ENCODE assay signal across 9 cellular contexts in the genomic region with DNA sequence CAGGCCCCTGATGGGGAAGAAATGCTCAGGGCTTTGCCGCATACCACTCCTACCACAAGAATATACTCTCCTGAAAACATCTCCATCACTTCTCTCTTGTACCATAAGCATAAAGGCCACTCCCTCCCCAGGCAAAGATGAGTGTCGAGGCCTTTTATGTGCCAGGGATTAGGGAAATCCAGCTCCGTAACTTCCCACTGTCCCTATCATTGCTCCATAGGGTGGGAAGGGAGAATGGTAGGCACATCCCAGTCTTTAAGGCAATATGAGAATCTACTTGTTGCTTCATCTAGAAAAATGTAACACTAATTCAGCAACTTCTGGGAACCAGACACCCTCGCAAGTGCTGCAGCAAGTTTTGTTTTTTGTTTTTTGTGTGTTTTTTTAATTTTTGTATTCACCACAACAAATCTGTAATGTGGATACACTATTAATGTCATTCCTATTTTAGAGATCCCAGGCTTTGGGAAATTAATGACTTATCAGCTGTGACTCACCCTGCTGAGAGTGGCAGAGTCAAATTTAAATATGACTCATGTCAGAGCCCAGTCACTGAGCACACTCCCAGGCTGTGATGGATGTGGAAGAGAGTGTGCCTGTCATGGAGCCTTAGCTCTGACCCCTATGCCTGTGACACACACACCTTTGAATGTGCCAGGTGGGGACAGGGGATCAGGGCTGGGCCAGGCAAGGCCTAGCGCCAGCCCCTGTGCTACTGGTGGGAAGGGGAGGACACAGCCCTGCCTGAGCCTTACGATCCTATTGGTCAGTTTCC. TPM values are rescaled to one million over a fixed set of nuclear protein-coding genes. Genes with fewer than 3 reads are reported as not detected.
DNase-seq lines count a peak whose midpoint lies in the region; ATAC-seq, FAIRE-seq and TF ChIP-seq lines count a peak whose summit lies in the region.
"Had no signal": no experiment of that assay in that cellular context is flagged by ENCODE, and none has a peak within 500 bp of the region (broad histone marks: within the 10 kb centered on the region; RNA-seq: fewer than 3 reads in every experiment).

No MANE protein-coding gene starts in this region.

- DNase-seq in Daoy (ENCODE audit: low read depth) (peak; percentile 87), H7 (peak; percentile 47), PC-9 (peak; percentile 55 to 97), fibroblast of gingiva (ENCODE audit: low read depth) (peak; percentile 71), pancreas (peak in 1 of 6 donors; percentile 57), SK-N-DZ (ENCODE audit: low spot score) (no peak), hippocampal formation (lab: John Stamatoyannopoulos, UW) (no peak), spleen (no peak)

- H4K20me1 ChIP-seq in PC-9 (ENCODE audit: insufficient read depth), result peaks cover 6% of the 10 kb centered on the region; the same call in 1 of the 2 replicates

- H3K27ac ChIP-seq in PC-9 (peak overlapping the region; percentile 61), pancreas (no peak overlapping the region), spleen (no peak overlapping the region)
- H3K27ac ChIP-seq: KMS-11 had no signal

- H3F3A ChIP-seq in PC-9 (ENCODE audit: insufficient read depth, low read depth), result peaks cover 21% of the 10 kb centered on the region

- TF ChIP-seq POLR2A in spleen (IDR thresholded peaks at IDR 0.05), result no peak

- H3K4me3 ChIP-seq in H7 (ENCODE audit: insufficient read depth, low read depth, low read length) (no peak overlapping the region), PC-9 (no peak overlapping the region), pancreas (no peak overlapping the region), spleen (no peak overlapping the region)

- intact Hi-C loops in PC-9 (cut with micrococcal nuclease; ENCODE audit: unreplicated experiment), result loop anchor here (1.0 kb wide), 1 partner anchor 24 kb away; the partner anchor contains the start of gene PANX1
- intact Hi-C loops in pancreas (cut with DNase I), result no loop called here
- intact Hi-C loops in spleen (cut with DNase I; ENCODE audit: low total_unique reads), result no loop called here

- 96% methylated on average over 6 of the region's 6 CpGs for WGBS in pancreas, 2 donors
- WGBS in spleen, 5 donors, result 86 to 97% (median 90%) methylated on average over 5 to 6 of the region's 6 CpGs

- H3K9me2 ChIP-seq in PC-9 (ENCODE audit: insufficient read depth), result no peaks in the 10 kb centered on the region

- H3K79me2 ChIP-seq in PC-9 (ENCODE audit: low read depth), result peaks cover 70% of the 10 kb centered on the region

- H2AFZ ChIP-seq in PC-9, result no peak overlapping the region

- CTCF ChIA-PET in PC-9 (lab: Charles Lee), result no interaction called here

- peaks cover 2% of the 10 kb centered on the region; the same call in 1 of the 2 replicates for H3K36me3 ChIP-seq in H7 (replicated peaks; ENCODE audit: control insufficient read depth, insufficient read depth, low read length)
- H3K36me3 ChIP-seq in PC-9 (ENCODE audit: low read depth), result no peaks in the 10 kb centered on the region
- no peaks in the 10 kb centered on the region for H3K36me3 ChIP-seq in pancreas
- peaks cover 0 to 37% (median 2%) of the 10 kb centered on the region in 6 donors for H3K36me3 ChIP-seq in spleen

- H3K27me3 ChIP-seq in H7 (ENCODE audit: control insufficient read depth, insufficient read depth, low read length) (no peaks in the 10 kb centered on the region), PC-9 (ENCODE audit: insufficient read depth, low read depth) (no peaks in the 10 kb centered on the region), pancreas (no peaks in the 10 kb centered on the region), spleen (replicated peaks in 1 of 7) (no peaks in the 10 kb centered on the region)

- peak; percentile 89 to 97 (median 92) for ATAC-seq in pancreas

- H3K9me3 ChIP-seq in PC-9 (ENCODE audit: insufficient read depth, low read depth) (no peaks in the 10 kb centered on the region; the same call in 1 of the 2 replicates), pancreas (no peaks in the 10 kb centered on the region), spleen (no peaks in the 10 kb centered on the region)

- H3K4me2 ChIP-seq in PC-9, result peak overlapping the region; percentile 35
- H3K4me2 ChIP-seq: KMS-11 had no signal

- TF ChIP-seq CTCF in PC-9 (conservative IDR thresholded peaks at IDR 0.05), result 0 out of 2 replicates have a peak, but pooled peaks have one; percentile 10
- TF ChIP-seq CTCF in pancreas (IDR thresholded peaks at IDR 0.05), result no peak
- no peak for TF ChIP-seq CTCF in spleen (IDR thresholded peaks at IDR 0.05 in 8 of 11, conservative IDR thresholded peaks at IDR 0.05 in 3 of 11)

- no peak for FAIRE-seq in pancreas (lab: Jason Lieb, UNC)

- H3K4me1 ChIP-seq in PC-9 (replicated peaks; ENCODE audit: insufficient read depth) (peaks cover 37% of the 10 kb centered on the region), pancreas (peaks cover 15 to 41% (median 17%) of the 10 kb centered on the region in 3 donors), spleen (peaks cover 2 to 73% (median 27%) of the 10 kb centered on the region in 6 donors)

- POLR2A ChIA-PET in PC-9 (lab: Charles Lee; ENCODE audit: unreplicated experiment), result interaction anchor here (0.6 kb wide), 1 partner anchor 10 kb away, joined by 3 read pairs; no protein-coding TSS in a partner anchor

- no TSS peak for BruUV-seq in PC-9 (replicated peaks; lab: Mats Ljungman, UMichigan)

RNA-seq across cellular contexts. Expression of gene PANX1, which starts 23.4 kb away (rescaled TPM):
- total RNA-seq in Daoy (2014; rRNA removed; shearing (Covaris generic)), result 47.4 and 50.3 TPM in 2 replicates
- 25.7 and 26.4 TPM in 2 replicates for total RNA-seq in H7 (2014; rRNA removed; shearing (Covaris generic))
- total RNA-seq in PC-9 (2021), result 10.5 and 12.6 TPM in 2 replicates
- 10 to 100 TPM in 1 of 6 donors, 1 to 10 TPM in 5; 3.8 to 10.4 (median 5.7) TPM for total RNA-seq in pancreas
- polyA plus RNA-seq in pancreas, result 1 to 10 TPM; 2.2 to 2.5 TPM
- 45.6 and 51.8 TPM in 2 replicates for polyA plus RNA-seq in SK-N-DZ (2014; cell fraction: cytosol; rRNA removed)
- polyA plus RNA-seq in SK-N-DZ (2014; cell fraction: nucleus; rRNA removed), result 22.3 and 28.4 TPM in 2 replicates
- total RNA-seq in spleen, result 10 to 100 TPM in 6 of 7 donors, 1 to 10 TPM in 1; 9.3 to 15.1 (median 13.5) TPM
- 1 to 10 TPM; 1.6 to 3.7 (median 2.5) TPM for polyA plus RNA-seq in spleen

Comparison
In these comparisons a context has a peak if more than half of its experiments do, and no peak if none do; other contexts are left out.
1. DNase-seq: peak in Daoy (single experiment), H7 (single experiment), PC-9 (2 of 2) and fibroblast of gingiva (single experiment); none in SK-N-DZ (single experiment), hippocampal formation (0 of 2) and spleen (single experiment).